Comparison of ENCODE assay signal across 1 cellular context in genomic region chrX:87160435-87161010, GRCh38.
TF ChIP-seq lines count a peak whose summit lies in the region.

No MANE protein-coding gene starts in this region.

TF ChIP-seq in GM23338, 12 proteins besides CTCF, POLR2A, EP300 and RAD21 (continued from another document):
- TF ChIP-seq, protein P1, sequence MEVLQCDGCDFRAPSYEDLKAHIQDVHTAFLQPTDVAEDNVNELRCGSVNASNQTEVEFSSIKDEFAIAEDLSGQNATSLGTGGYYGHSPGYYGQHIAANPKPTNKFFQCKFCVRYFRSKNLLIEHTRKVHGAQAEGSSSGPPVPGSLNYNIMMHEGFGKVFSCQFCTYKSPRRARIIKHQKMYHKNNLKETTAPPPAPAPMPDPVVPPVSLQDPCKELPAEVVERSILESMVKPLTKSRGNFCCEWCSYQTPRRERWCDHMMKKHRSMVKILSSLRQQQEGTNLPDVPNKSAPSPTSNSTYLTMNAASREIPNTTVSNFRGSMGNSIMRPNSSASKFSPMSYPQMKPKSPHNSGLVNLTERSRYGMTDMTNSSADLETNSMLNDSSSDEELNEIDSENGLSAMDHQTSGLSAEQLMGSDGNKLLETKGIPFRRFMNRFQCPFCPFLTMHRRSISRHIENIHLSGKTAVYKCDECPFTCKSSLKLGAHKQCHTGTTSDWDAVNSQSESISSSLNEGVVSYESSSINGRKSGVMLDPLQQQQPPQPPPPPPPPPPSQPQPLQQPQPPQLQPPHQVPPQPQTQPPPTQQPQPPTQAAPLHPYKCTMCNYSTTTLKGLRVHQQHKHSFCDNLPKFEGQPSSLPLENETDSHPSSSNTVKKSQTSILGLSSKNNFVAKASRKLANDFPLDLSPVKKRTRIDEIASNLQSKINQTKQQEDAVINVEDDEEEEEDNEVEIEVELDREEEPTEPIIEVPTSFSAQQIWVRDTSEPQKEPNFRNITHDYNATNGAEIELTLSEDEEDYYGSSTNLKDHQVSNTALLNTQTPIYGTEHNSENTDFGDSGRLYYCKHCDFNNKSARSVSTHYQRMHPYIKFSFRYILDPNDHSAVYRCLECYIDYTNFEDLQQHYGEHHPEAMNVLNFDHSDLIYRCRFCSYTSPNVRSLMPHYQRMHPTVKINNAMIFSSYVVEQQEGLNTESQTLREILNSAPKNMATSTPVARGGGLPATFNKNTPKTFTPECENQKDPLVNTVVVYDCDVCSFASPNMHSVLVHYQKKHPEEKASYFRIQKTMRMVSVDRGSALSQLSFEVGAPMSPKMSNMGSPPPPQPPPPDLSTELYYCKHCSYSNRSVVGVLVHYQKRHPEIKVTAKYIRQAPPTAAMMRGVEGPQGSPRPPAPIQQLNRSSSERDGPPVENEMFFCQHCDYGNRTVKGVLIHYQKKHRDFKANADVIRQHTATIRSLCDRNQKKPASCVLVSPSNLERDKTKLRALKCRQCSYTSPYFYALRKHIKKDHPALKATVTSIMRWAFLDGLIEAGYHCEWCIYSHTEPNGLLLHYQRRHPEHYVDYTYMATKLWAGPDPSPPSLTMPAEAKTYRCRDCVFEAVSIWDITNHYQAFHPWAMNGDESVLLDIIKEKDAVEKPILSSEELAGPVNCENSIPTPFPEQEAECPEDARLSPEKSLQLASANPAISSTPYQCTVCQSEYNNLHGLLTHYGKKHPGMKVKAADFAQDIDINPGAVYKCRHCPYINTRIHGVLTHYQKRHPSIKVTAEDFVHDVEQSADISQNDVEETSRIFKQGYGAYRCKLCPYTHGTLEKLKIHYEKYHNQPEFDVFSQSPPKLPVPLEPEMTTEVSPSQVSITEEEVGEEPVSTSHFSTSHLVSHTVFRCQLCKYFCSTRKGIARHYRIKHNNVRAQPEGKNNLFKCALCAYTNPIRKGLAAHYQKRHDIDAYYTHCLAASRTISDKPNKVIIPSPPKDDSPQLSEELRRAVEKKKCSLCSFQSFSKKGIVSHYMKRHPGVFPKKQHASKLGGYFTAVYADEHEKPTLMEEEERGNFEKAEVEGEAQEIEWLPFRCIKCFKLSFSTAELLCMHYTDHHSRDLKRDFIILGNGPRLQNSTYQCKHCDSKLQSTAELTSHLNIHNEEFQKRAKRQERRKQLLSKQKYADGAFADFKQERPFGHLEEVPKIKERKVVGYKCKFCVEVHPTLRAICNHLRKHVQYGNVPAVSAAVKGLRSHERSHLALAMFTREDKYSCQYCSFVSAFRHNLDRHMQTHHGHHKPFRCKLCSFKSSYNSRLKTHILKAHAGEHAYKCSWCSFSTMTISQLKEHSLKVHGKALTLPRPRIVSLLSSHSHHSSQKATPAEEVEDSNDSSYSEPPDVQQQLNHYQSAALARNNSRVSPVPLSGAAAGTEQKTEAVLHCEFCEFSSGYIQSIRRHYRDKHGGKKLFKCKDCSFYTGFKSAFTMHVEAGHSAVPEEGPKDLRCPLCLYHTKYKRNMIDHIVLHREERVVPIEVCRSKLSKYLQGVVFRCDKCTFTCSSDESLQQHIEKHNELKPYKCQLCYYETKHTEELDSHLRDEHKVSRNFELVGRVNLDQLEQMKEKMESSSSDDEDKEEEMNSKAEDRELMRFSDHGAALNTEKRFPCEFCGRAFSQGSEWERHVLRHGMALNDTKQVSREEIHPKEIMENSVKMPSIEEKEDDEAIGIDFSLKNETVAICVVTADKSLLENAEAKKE (CRISPR knock-in tag; IDR thresholded peaks at IDR 0.05): no peak
- TF ChIP-seq POLR2AphosphoS5 (IDR thresholded peaks at IDR 0.05; ENCODE audit: low read depth) (no peak), EZH2phosphoT487 (IDR thresholded peaks at IDR 0.05; ENCODE audit: unreplicated experiment) (no peak)
TF ChIP-seq in GM23338: peak in this region for 0.
